ENCODE assay signal across 35 cellular contexts in genomic region chr1:103520822-103521221, GRCh38. TPM values are rescaled to one million over a fixed set of nuclear protein-coding genes. Genes with fewer than 3 reads are reported as not detected.
DNase-seq lines count a peak whose midpoint lies in the region; ATAC-seq, FAIRE-seq and TF ChIP-seq lines count a peak whose summit lies in the region.
"Had no signal": no experiment of that assay in that cellular context is flagged by ENCODE, and none has a peak within 500 bp of the region (broad histone marks: within the 10 kb centered on the region; RNA-seq: fewer than 3 reads in every experiment).

No MANE protein-coding gene starts in this region.

- H3K27me3 ChIP-seq in HepG2 (ENCODE audit: control insufficient read depth in 1 of 2, insufficient read depth in 2 of 2, low read length in 2 of 2) (no peaks in the 10 kb centered on the region; a peak in 1 of 5 replicates), right lobe of liver (no peaks in the 10 kb centered on the region), IMR-90 (ENCODE audit: control insufficient read depth, insufficient read depth, low read length) (no peaks in the 10 kb centered on the region), K562 (ENCODE audit: control insufficient read depth in 2 of 2, insufficient read depth in 2 of 2, low read length in 2 of 2) (no peaks in the 10 kb centered on the region)
- H3K27me3 ChIP-seq: BE2C; BLaER1; BLaER1 treated with 17β-estradiol and CSF1 and Interleukin-3, amounts not matched to agents 10 nM and 100 nM had no signal

- no peak overlapping the region for H3K4ac ChIP-seq in IMR-90 (ENCODE audit: low read depth, low read length)

- H2BK15ac ChIP-seq in IMR-90 (ENCODE audit: low read depth, low read length): no peak overlapping the region

- intact Hi-C loops in HepG2 (cut with micrococcal nuclease; ENCODE audit: unreplicated experiment): no loop called here
- intact Hi-C loops in right lobe of liver (cut with DNase I): no loop called here
- intact Hi-C loops in IMR-90 (cut with micrococcal nuclease): no loop called here
- intact Hi-C loops in K562 (cut with micrococcal nuclease): no loop called here

- peaks cover 10% of the 10 kb centered on the region for H3K4me1 ChIP-seq in HepG2 (ENCODE audit: insufficient read depth, low read length)
- H3K4me1 ChIP-seq in right lobe of liver: no peaks in the 10 kb centered on the region
- no peaks in the 10 kb centered on the region for H3K4me1 ChIP-seq in A549
- no peaks in the 10 kb centered on the region for H3K4me1 ChIP-seq in IMR-90 (ENCODE audit: control insufficient read depth, insufficient read depth, low read length)
- peaks cover 0 to 6% of the 10 kb centered on the region in 2 experiments; a peak in 2 of 5 replicates for H3K4me1 ChIP-seq in K562 (replicated peaks in 1 of 2; ENCODE audit: control insufficient read depth in 2 of 2, insufficient read depth in 2 of 2, low read length in 2 of 2)
- H3K4me1 ChIP-seq: BE2C, Caco-2 had no signal

- no peak for TF ChIP-seq POLR2A in HepG2 (IDR thresholded peaks at IDR 0.05; ENCODE audit: insufficient read depth in 1 of 2, low read depth in 2 of 2, low read length in 2 of 2)
- no peak for TF ChIP-seq POLR2A in right lobe of liver (IDR thresholded peaks at IDR 0.05)
- TF ChIP-seq POLR2A in A549 (IDR thresholded peaks at IDR 0.05; ENCODE audit: low read length): no peak
- TF ChIP-seq POLR2A in IMR-90 (IDR thresholded peaks at IDR 0.05; ENCODE audit: low read depth, low read length): no peak
- no peak for TF ChIP-seq POLR2A in K562 (conservative IDR thresholded peaks at IDR 0.05)

- no peak overlapping the region for H3K27ac ChIP-seq in HepG2 (ENCODE audit: extremely low read length, insufficient read depth, low read length)
- H3K27ac ChIP-seq in right lobe of liver: no peak overlapping the region
- H3K27ac ChIP-seq in A549: no peak overlapping the region
- no peak overlapping the region for H3K27ac ChIP-seq in IMR-90 (ENCODE audit: insufficient read depth, low read length)
- H3K27ac ChIP-seq in K562 (ENCODE audit: extremely low read depth, low read depth, low read length): no peak overlapping the region
- H3K27ac ChIP-seq: 22Rv1; BLaER1; BLaER1 treated with 17β-estradiol and CSF1 and Interleukin-3, amounts not matched to agents 10 nM and 100 nM; C4-2B had no signal

- H2AFZ ChIP-seq in HepG2 (ENCODE audit: low read length): no peak overlapping the region
- no peak overlapping the region for H2AFZ ChIP-seq in IMR-90 (replicated peaks; ENCODE audit: low read length, poor library complexity)
- H2AFZ ChIP-seq in K562 (ENCODE audit: low read depth, low read length): no peak overlapping the region

- H3K36me3 ChIP-seq in HepG2 (replicated peaks in 1 of 2; ENCODE audit: control insufficient read depth in 1 of 2, insufficient read depth in 2 of 2, low read length in 2 of 2) (no peaks in the 10 kb centered on the region), right lobe of liver (no peaks in the 10 kb centered on the region), IMR-90 (ENCODE audit: control insufficient read depth, insufficient read depth, low read length) (no peaks in the 10 kb centered on the region), K562 (ENCODE audit: control insufficient read depth, insufficient read depth, low read length) (no peaks in the 10 kb centered on the region)
- H3K36me3 ChIP-seq: BE2C; BLaER1; BLaER1 treated with 17β-estradiol and CSF1 and Interleukin-3, amounts not matched to agents 10 nM and 100 nM had no signal

- BruUV-seq in HepG2 (replicated peaks; lab: Mats Ljungman, UMichigan) (no TSS peak), IMR-90 (replicated peaks; lab: Mats Ljungman, UMichigan) (no TSS peak), K562 (replicated peaks; lab: Mats Ljungman, UMichigan) (no TSS peak)

- no peak overlapping the region for H3K9ac ChIP-seq in HepG2 (ENCODE audit: insufficient read depth, low read depth, low read length)
- H3K9ac ChIP-seq in IMR-90 (ENCODE audit: low read depth, low read length): no peak overlapping the region
- H3K9ac ChIP-seq in K562 (ENCODE audit: insufficient read depth in 1 of 2, low read depth in 2 of 2, low read length in 2 of 2): no peak overlapping the region
- H3K9ac ChIP-seq: BLaER1; BLaER1 treated with 17β-estradiol and CSF1 and Interleukin-3, amounts not matched to agents 10 nM and 100 nM had no signal

- H4K91ac ChIP-seq in IMR-90 (ENCODE audit: insufficient read depth, low read depth, low read length): no peak overlapping the region

- H3K4me3 ChIP-seq in HepG2 (replicated peaks in 1 of 3; ENCODE audit: insufficient read depth in 1 of 3, low read depth in 2 of 3, low read length in 3 of 3): no peak overlapping the region
- H3K4me3 ChIP-seq in right lobe of liver: no peak overlapping the region
- H3K4me3 ChIP-seq in A549: no peak overlapping the region
- no peak overlapping the region for H3K4me3 ChIP-seq in IMR-90 (ENCODE audit: insufficient read depth, low read depth, low read length)
- H3K4me3 ChIP-seq in K562: no peak overlapping the region
- H3K4me3 ChIP-seq: BLaER1; BLaER1 treated with 17β-estradiol and CSF1 and Interleukin-3, amounts not matched to agents 10 nM and 100 nM had no signal

- CTCF ChIA-PET in HepG2 (lab: Yijun Ruan, JAX; ENCODE audit: low intra/inter-chr PET ratio, low total read pairs): no interaction called here
- CTCF ChIA-PET in A549 (lab: Yijun Ruan, JAX): no interaction called here
- CTCF ChIA-PET in IMR-90 (lab: Yijun Ruan, JAX): no interaction called here
- CTCF ChIA-PET in K562 (lab: Yijun Ruan, JAX; ENCODE audit: low intra/inter-chr PET ratio): no interaction called here

- dilution Hi-C loops in IMR-90 (cut with HindIII; ENCODE audit: low sequenced_read_pairs, unreplicated experiment): no loop called here

- H2BK5ac ChIP-seq in IMR-90 (ENCODE audit: low read depth, low read length, poor library complexity, severe bottlenecking): no peak overlapping the region

- TF ChIP-seq EP300 in HepG2 (IDR thresholded peaks at IDR 0.05; ENCODE audit: low read depth in 2 of 2, low read length in 2 of 2) (no peak), HepG2 (CRISPR knock-in tag; IDR thresholded peaks at IDR 0.05; ENCODE audit: borderline replicate concordance) (no peak), A549 (IDR thresholded peaks at IDR 0.05) (no peak), K562 (IDR thresholded peaks at IDR 0.05; ENCODE audit: low read length) (no peak)

- H3K18ac ChIP-seq in IMR-90 (ENCODE audit: low read depth, low read length): no peak overlapping the region

- H3K56ac ChIP-seq in IMR-90 (ENCODE audit: extremely low read depth, insufficient read depth, low read length): no peak overlapping the region

- no peak overlapping the region for H3K14ac ChIP-seq in IMR-90 (replicated peaks; ENCODE audit: low read depth, low read length)

- no peak overlapping the region for H4K5ac ChIP-seq in IMR-90 (ENCODE audit: low read depth, low read length)

- H3K79me2 ChIP-seq in HepG2 (ENCODE audit: insufficient read depth, low read length) (no peaks in the 10 kb centered on the region), K562 (ENCODE audit: control insufficient read depth, insufficient read depth, low read length) (no peaks in the 10 kb centered on the region; the same call in 2 of the 3 replicates)

- no peak for ATAC-seq in HepG2
- no peak for ATAC-seq in right lobe of liver
- ATAC-seq in A549: no peak
- ATAC-seq in IMR-90 (ENCODE audit: low read depth): no peak
- no peak for ATAC-seq in K562
- no peak for ATAC-seq in GM21528 (IDR thresholded peaks at IDR 0.05; ENCODE audit: low FRiP score, unreplicated experiment)
- ATAC-seq: CD8-positive, alpha-beta T cell had no signal

- H4K20me1 ChIP-seq in HepG2 (ENCODE audit: insufficient read depth, low read length): no peaks in the 10 kb centered on the region
- H4K20me1 ChIP-seq in IMR-90 (ENCODE audit: insufficient read depth, low read length): no peaks in the 10 kb centered on the region
- no peaks in the 10 kb centered on the region for H4K20me1 ChIP-seq in K562 (replicated peaks; ENCODE audit: control insufficient read depth, insufficient read depth, low read length)
- H4K20me1 ChIP-seq: BLaER1; BLaER1 treated with 17β-estradiol and CSF1 and Interleukin-3, amounts not matched to agents 10 nM and 100 nM had no signal

- FAIRE-seq in HepG2 (lab: Jason Lieb, UNC): no peak
- no peak for FAIRE-seq in A549 (lab: Jason Lieb, UNC)
- no peak for FAIRE-seq in K562 (lab: Jason Lieb, UNC)
- FAIRE-seq: A204.1, D721Med had no signal

- in situ Hi-C loops in HepG2 (cut with HindIII; ENCODE audit: extremely low pct_ligation_motif_present, low pct_unique_long_range_greater_than_20kb) (no loop called here), IMR-90 (cut with MboI; ENCODE audit: low sequenced_read_pairs) (no loop called here), K562 (cut with MboI) (no loop called here)

- H3K23ac ChIP-seq in IMR-90 (ENCODE audit: low read depth, low read length): no peak overlapping the region

- POLR2A ChIA-PET in HepG2 (lab: Yijun Ruan, JAX) (no interaction called here), A549 (lab: Yijun Ruan, JAX) (no interaction called here), IMR-90 (lab: Charles Lee; ENCODE audit: unreplicated experiment) (no interaction called here), K562 (lab: Yijun Ruan, JAX) (no interaction called here)

- H2AK9ac ChIP-seq in IMR-90 (replicated peaks; ENCODE audit: low read depth, low read length, poor library complexity): no peak overlapping the region

- DNase-seq in HepG2 (ENCODE audit: low spot score) (no peak), right lobe of liver (no peak), A549 (ENCODE audit: low read depth in 1 of 2, low spot score in 1 of 2) (no peak), IMR-90 (no peak), K562 (ENCODE audit: extremely low read depth in 1 of 4, low spot score in 3 of 4) (no peak), T1000 (lab: John Stamatoyannopoulos, UW) (no peak)
- no peak for DNase-seq in activated T-cell treated with anti-CD3 and anti-CD28 coated beads, Interleukin-2, amount 50 U/mL, for 1 hour
- DNase-seq: 8988T; ACHN; AML-193; BE2C; C1 segment of cervical spinal cord; Caco-2; Calu3; CD4-positive, alpha-beta memory T cell; CD4-positive, alpha-beta T cell; CD4-positive, CD25-positive, alpha-beta regulatory T cell; CD8-positive, alpha-beta memory T cell; CD8-positive, alpha-beta T cell; COR-L47; DMS 273 treated with DMSO at 0.1 percent for 48 hours; DMS153; DMS53; DMS79; DMS79 treated with DMSO at 0.1 percent for 48 hours; DND-41; EL had no signal

- H4K8ac ChIP-seq in IMR-90 (ENCODE audit: low read depth in 2 of 2, low read length in 2 of 2): no peak overlapping the region

- H2BK120ac ChIP-seq in IMR-90 (ENCODE audit: low read depth, low read length): no peak overlapping the region

- no peak overlapping the region for H3K4me2 ChIP-seq in HepG2 (ENCODE audit: low read depth, low read length)
- H3K4me2 ChIP-seq in A549: no peak overlapping the region
- no peak overlapping the region for H3K4me2 ChIP-seq in IMR-90 (ENCODE audit: low read depth, low read length)
- no peak overlapping the region for H3K4me2 ChIP-seq in K562 (ENCODE audit: insufficient read depth, low read length)
- H3K4me2 ChIP-seq: BLaER1; BLaER1 treated with 17β-estradiol and CSF1 and Interleukin-3, amounts not matched to agents 10 nM and 100 nM had no signal

- H3K79me1 ChIP-seq in IMR-90 (ENCODE audit: low read depth in 1 of 2, low read length in 2 of 2): peaks cover 0 to 4% of the 10 kb centered on the region in 2 experiments; a peak in 2 of 4 replicates

- H2BK20ac ChIP-seq in IMR-90 (ENCODE audit: low read depth, low read length): no peak overlapping the region

- no peak for TF ChIP-seq CTCF in HepG2 (CRISPR knock-in tag; IDR thresholded peaks at IDR 0.05)
- TF ChIP-seq CTCF in right lobe of liver (IDR thresholded peaks at IDR 0.05): no peak
- no peak for TF ChIP-seq CTCF in A549 (IDR thresholded peaks at IDR 0.05)
- no peak for TF ChIP-seq CTCF in IMR-90 (conservative IDR thresholded peaks at IDR 0.05; ENCODE audit: low read depth, low read length)
- no peak for TF ChIP-seq CTCF in K562 (IDR thresholded peaks at IDR 0.05 in 2 of 3, conservative IDR thresholded peaks at IDR 0.05 in 1 of 3; ENCODE audit: insufficient read depth in 2 of 3, low read depth in 1 of 3, low read length in 3 of 3)

- H3K9me3 ChIP-seq in HepG2 (ENCODE audit: low read length) (no peaks in the 10 kb centered on the region), right lobe of liver (no peaks in the 10 kb centered on the region), A549 (no peaks in the 10 kb centered on the region), IMR-90 (ENCODE audit: control insufficient read depth, insufficient read depth, low read length) (no peaks in the 10 kb centered on the region), K562 (replicated peaks; ENCODE audit: control insufficient read depth, insufficient read depth, low read depth, low read length) (no peaks in the 10 kb centered on the region)
- H3K9me3 ChIP-seq: BE2C; BLaER1; BLaER1 treated with 17β-estradiol and CSF1 and Interleukin-3, amounts not matched to agents 10 nM and 100 nM; Caco-2 had no signal

- H2AK5ac ChIP-seq in IMR-90 (ENCODE audit: low read depth, low read length): no peak overlapping the region

- TF ChIP-seq RAD21 in HepG2 (CRISPR knock-in tag; IDR thresholded peaks at IDR 0.05) (no peak), A549 (conservative IDR thresholded peaks at IDR 0.05 in 1 of 2, IDR thresholded peaks at IDR 0.05 in 1 of 2) (no peak), IMR-90 (IDR thresholded peaks at IDR 0.05; ENCODE audit: low read length) (no peak), K562 (CRISPR knock-in tag; conservative IDR thresholded peaks at IDR 0.05 in 1 of 2, IDR thresholded peaks at IDR 0.05 in 1 of 2) (no peak)

- H3K9me1 ChIP-seq in IMR-90 (ENCODE audit: insufficient read depth, low read length) (no peaks in the 10 kb centered on the region), K562 (ENCODE audit: control insufficient read depth, insufficient read depth, low read length) (no peaks in the 10 kb centered on the region)

RNA-seq across cellular contexts. Expression of gene RNPC3, which starts 4.7 kb away (rescaled TPM):
- 4.9 and 9.1 TPM in 2 replicates for total RNA-seq in HepG2 (2016; rRNA removed; fragmentation: Illumina TruSeq; extraction: Trizol)
- total RNA-seq in HepG2 (2016; cell fraction: cytosol; rRNA removed; fragmentation: Illumina TruSeq; extraction: Trizol; ENCODE audit: low read depth): 6.1 and 6.2 TPM in 2 replicates
- 4.6 and 8.4 TPM in 2 replicates for total RNA-seq in HepG2 (2016; cell fraction: insoluble cytoplasmic fraction; rRNA removed; fragmentation: Illumina TruSeq; extraction: Trizol)
- total RNA-seq in HepG2 (2016; cell fraction: membrane; rRNA removed; fragmentation: Illumina TruSeq; extraction: Trizol): 3.5 and 3.8 TPM in 2 replicates
- 18.3 and 22.2 TPM in 2 replicates for total RNA-seq in HepG2 (2016; cell fraction: nucleus; rRNA removed; fragmentation: Illumina TruSeq; extraction: Trizol)
- 18.8 and 22.1 TPM in 2 replicates for polyA plus RNA-seq in HepG2 (2011; rRNA removed)
- polyA plus RNA-seq in HepG2 (2011; cell fraction: cytosol; rRNA removed): 4.3 and 4.9 TPM in 2 replicates
- 30.7 and 40.2 TPM in 2 replicates for polyA plus RNA-seq in HepG2 (2011; cell fraction: nucleus; rRNA removed)
- 8.7 and 9.4 TPM in 2 replicates for polyA plus RNA-seq in HepG2 (2012)
- polyA plus RNA-seq in HepG2 (2016; cell fraction: cytosol; fragmentation: Illumina TruSeq; extraction: Trizol; ENCODE audit: low read depth): 2.1 TPM in 2 replicates
- polyA plus RNA-seq in HepG2 (2016; cell fraction: insoluble cytoplasmic fraction; fragmentation: Illumina TruSeq; extraction: Trizol; ENCODE audit: low read depth): 7.4 and 8.0 TPM in 2 replicates
- polyA plus RNA-seq in HepG2 (2016; cell fraction: membrane; fragmentation: Illumina TruSeq; extraction: Trizol; ENCODE audit: low read depth): 2.9 and 3.0 TPM in 2 replicates
- 30.2 and 32.3 TPM in 2 replicates for polyA plus RNA-seq in HepG2 (2016; cell fraction: nucleus; fragmentation: Illumina TruSeq; extraction: Trizol; ENCODE audit: insufficient read depth, low read depth)
- 9.1 and 23.5 TPM in 2 replicates for polyA minus RNA-seq in HepG2 (2011; rRNA and poly(A)+ RNA removed; ENCODE audit: low replicate concordance)
- 1.5 and 7.0 TPM in 2 replicates for polyA minus RNA-seq in HepG2 (2011; cell fraction: cytosol; rRNA and poly(A)+ RNA removed)
- 72.6 and 74.3 TPM in 2 replicates for polyA minus RNA-seq in HepG2 (2011; cell fraction: nucleus; rRNA and poly(A)+ RNA removed)
- 10 to 100 TPM in 4 of 6 experiments, 1 to 10 TPM in 2; 9.1 to 19.3 (median 12.2) TPM for total RNA-seq in right lobe of liver
- 15.7 and 20.1 TPM in 2 replicates for polyA plus RNA-seq in A549 (2011; rRNA removed)
- 4.7 and 5.6 TPM in 2 replicates for polyA plus RNA-seq in A549 (2012; cell fraction: cytosol; rRNA removed)
- polyA plus RNA-seq in A549 (2012; cell fraction: nucleus; rRNA removed): 8.4 and 8.9 TPM in 2 replicates
- polyA plus RNA-seq in A549 (2017; fragmentation: RNase III; extraction: RNeasy Plus Mini Kit Qiagen cat#74134 plus additional on column Dnase treatment): 9.5 to 9.9 TPM (median 9.6 TPM) in 3 replicates
- 8.3 and 11.5 TPM in 2 replicates for polyA minus RNA-seq in A549 (2011; rRNA and poly(A)+ RNA removed)
- 2.5 and 3.8 TPM in 2 replicates for total RNA-seq in IMR-90 (2012; rRNA removed)
- polyA plus RNA-seq in IMR-90 (2012; rRNA removed): 7.7 and 9.9 TPM in 2 replicates
- 1.5 and 2.0 TPM in 2 replicates for polyA plus RNA-seq in IMR-90 (2012; cell fraction: cytosol; rRNA removed)
- polyA plus RNA-seq in IMR-90 (2012; cell fraction: nucleus; rRNA removed; ENCODE audit: low replicate concordance): 11.0 and 59.9 TPM in 2 replicates
- 32.0 and 83.1 TPM in 2 replicates for total RNA-seq in K562 (2011; cell fraction: chromatin; rRNA removed; ENCODE audit: low replicate concordance)
- 18.7 and 24.6 TPM in 2 replicates for total RNA-seq in K562 (2011; cell fraction: nucleolus; rRNA removed)
- total RNA-seq in K562 (2011; cell fraction: nucleoplasm; rRNA removed): 39.9 and 41.9 TPM in 2 replicates
- 5.4 and 6.4 TPM in 2 replicates for total RNA-seq in K562 (2014; rRNA removed)
- 17.1 and 18.0 TPM in 2 replicates for total RNA-seq in K562 (2014; rRNA removed; fragmentation: Illumina TruSeq; extraction: Trizol)
- 15.6 and 18.6 TPM in 2 replicates for total RNA-seq in K562 (2015; rRNA removed; fragmentation: Illumina TruSeq; extraction: Trizol)
- 11.7 and 12.7 TPM in 2 replicates for total RNA-seq in K562 (2021)
- polyA plus RNA-seq in K562 (2011; rRNA removed): 31.4 and 49.3 TPM in 2 replicates
- 10.9 and 19.4 TPM in 2 replicates for polyA plus RNA-seq in K562 (2011; cell fraction: cytosol; rRNA removed)
- polyA plus RNA-seq in K562 (2011; cell fraction: nucleus; rRNA removed): 91.2 and 108 TPM in 2 replicates
- 11.8 and 22.7 TPM in 2 replicates for polyA plus RNA-seq in K562 (2012)
- polyA plus RNA-seq in K562 (2014; fragmentation: Illumina TruSeq; extraction: Trizol): 16.7 and 28.5 TPM in 2 replicates
- polyA plus RNA-seq in K562 (2014; fragmentation: Nextera tagmentation; extraction: Ambion mirVana): 10 to 100 TPM; 14.9 to 16.3 TPM
- polyA plus RNA-seq in K562 (2014; rRNA removed): 25.0 and 25.4 TPM in 2 replicates
- polyA minus RNA-seq in K562 (2011; rRNA and poly(A)+ RNA removed): 27.3 and 33.0 TPM in 2 replicates
- polyA minus RNA-seq in K562 (2011; cell fraction: cytosol; rRNA and poly(A)+ RNA removed): 5.0 and 6.5 TPM in 2 replicates
- 45.5 and 62.3 TPM in 2 replicates for polyA minus RNA-seq in K562 (2011; cell fraction: nucleus; rRNA and poly(A)+ RNA removed)

RNA-seq across cellular contexts. Expression of gene AMY2B, which starts 50.6 kb away (rescaled TPM):
- 0.18 and 1.3 TPM in 2 replicates for total RNA-seq in HepG2 (2016; rRNA removed; fragmentation: Illumina TruSeq; extraction: Trizol)
- 1.9 and 2.6 TPM in 2 replicates for total RNA-seq in HepG2 (2016; cell fraction: cytosol; rRNA removed; fragmentation: Illumina TruSeq; extraction: Trizol; ENCODE audit: low read depth)
- 0.64 and 1.4 TPM in 2 replicates for total RNA-seq in HepG2 (2016; cell fraction: insoluble cytoplasmic fraction; rRNA removed; fragmentation: Illumina TruSeq; extraction: Trizol)
- total RNA-seq in HepG2 (2016; cell fraction: membrane; rRNA removed; fragmentation: Illumina TruSeq; extraction: Trizol): 1.1 and 1.8 TPM in 2 replicates
- 2.5 and 3.7 TPM in 2 replicates for total RNA-seq in HepG2 (2016; cell fraction: nucleus; rRNA removed; fragmentation: Illumina TruSeq; extraction: Trizol)
- polyA plus RNA-seq in HepG2 (2011; rRNA removed): 1.9 and 2.5 TPM in 2 replicates
- polyA plus RNA-seq in HepG2 (2011; cell fraction: cytosol; rRNA removed): 0.13 and 0.17 TPM in 2 replicates
- 4.5 and 7.6 TPM in 2 replicates for polyA plus RNA-seq in HepG2 (2011; cell fraction: nucleus; rRNA removed)
- polyA plus RNA-seq in HepG2 (2012): 2.3 and 2.6 TPM in 2 replicates
- polyA plus RNA-seq in HepG2 (2016; cell fraction: cytosol; fragmentation: Illumina TruSeq; extraction: Trizol; ENCODE audit: low read depth): 0.08 and 0.12 TPM in 2 replicates
- 0.11 and 0.68 TPM in 2 replicates for polyA plus RNA-seq in HepG2 (2016; cell fraction: insoluble cytoplasmic fraction; fragmentation: Illumina TruSeq; extraction: Trizol; ENCODE audit: low read depth)
- polyA plus RNA-seq in HepG2 (2016; cell fraction: membrane; fragmentation: Illumina TruSeq; extraction: Trizol; ENCODE audit: low read depth): 0.06 TPM in 1 of 2 replicates, not detected in the other
- 5.2 and 6.5 TPM in 2 replicates for polyA plus RNA-seq in HepG2 (2016; cell fraction: nucleus; fragmentation: Illumina TruSeq; extraction: Trizol; ENCODE audit: insufficient read depth, low read depth)
- 0.36 and 0.61 TPM in 2 replicates for polyA minus RNA-seq in HepG2 (2011; rRNA and poly(A)+ RNA removed; ENCODE audit: low replicate concordance)
- not detected in 2 replicates for polyA minus RNA-seq in HepG2 (2011; cell fraction: cytosol; rRNA and poly(A)+ RNA removed)
- polyA minus RNA-seq in HepG2 (2011; cell fraction: nucleus; rRNA and poly(A)+ RNA removed): 5.4 and 7.0 TPM in 2 replicates
- 10 to 100 TPM in 3 of 6 experiments, 1 to 10 TPM in 3; 4.3 to 21.2 (median 9.2) TPM for total RNA-seq in right lobe of liver
- polyA plus RNA-seq in A549 (2011; rRNA removed): 2.3 and 3.0 TPM in 2 replicates
- 0.18 and 0.21 TPM in 2 replicates for polyA plus RNA-seq in A549 (2012; cell fraction: cytosol; rRNA removed)
- polyA plus RNA-seq in A549 (2012; cell fraction: nucleus; rRNA removed): 0.90 and 1.3 TPM in 2 replicates
- 1.4 to 2.2 TPM (median 1.7 TPM) in 3 replicates for polyA plus RNA-seq in A549 (2017; fragmentation: RNase III; extraction: RNeasy Plus Mini Kit Qiagen cat#74134 plus additional on column Dnase treatment)
- polyA minus RNA-seq in A549 (2011; rRNA and poly(A)+ RNA removed): 0.73 and 0.79 TPM in 2 replicates
- total RNA-seq in IMR-90 (2012; rRNA removed): 0.72 and 1.1 TPM in 2 replicates
- polyA plus RNA-seq in IMR-90 (2012; rRNA removed): 0.92 and 1.7 TPM in 2 replicates
- polyA plus RNA-seq in IMR-90 (2012; cell fraction: cytosol; rRNA removed): 0.03 TPM in 1 of 2 replicates, not detected in the other
- polyA plus RNA-seq in IMR-90 (2012; cell fraction: nucleus; rRNA removed; ENCODE audit: low replicate concordance): 1.1 and 11.0 TPM in 2 replicates
- total RNA-seq in K562 (2011; cell fraction: chromatin; rRNA removed; ENCODE audit: low replicate concordance): 1.4 and 1.8 TPM in 2 replicates
- total RNA-seq in K562 (2011; cell fraction: nucleolus; rRNA removed): 1.3 and 1.7 TPM in 2 replicates
- total RNA-seq in K562 (2011; cell fraction: nucleoplasm; rRNA removed): 2.9 and 9.9 TPM in 2 replicates
- total RNA-seq in K562 (2014; rRNA removed): 0.20 and 1.2 TPM in 2 replicates
- total RNA-seq in K562 (2014; rRNA removed; fragmentation: Illumina TruSeq; extraction: Trizol): 0.38 and 0.58 TPM in 2 replicates
- total RNA-seq in K562 (2015; rRNA removed; fragmentation: Illumina TruSeq; extraction: Trizol): 0.38 and 0.47 TPM in 2 replicates
- total RNA-seq in K562 (2021): 0.33 and 0.60 TPM in 2 replicates
- polyA plus RNA-seq in K562 (2011; rRNA removed): 0.56 and 1.8 TPM in 2 replicates
- 0.18 and 0.56 TPM in 2 replicates for polyA plus RNA-seq in K562 (2011; cell fraction: cytosol; rRNA removed)
- 2.5 and 4.9 TPM in 2 replicates for polyA plus RNA-seq in K562 (2011; cell fraction: nucleus; rRNA removed)
- 0.35 and 1.8 TPM in 2 replicates for polyA plus RNA-seq in K562 (2012)
- 0.19 and 0.22 TPM in 2 replicates for polyA plus RNA-seq in K562 (2014; fragmentation: Illumina TruSeq; extraction: Trizol)
- under 1 TPM; 0.31 to 0.49 TPM for polyA plus RNA-seq in K562 (2014; fragmentation: Nextera tagmentation; extraction: Ambion mirVana)
- polyA plus RNA-seq in K562 (2014; rRNA removed): 1.6 and 2.0 TPM in 2 replicates
- 0.66 TPM in 1 of 2 replicates, not detected in the other for polyA minus RNA-seq in K562 (2011; rRNA and poly(A)+ RNA removed)
- not detected in 2 replicates for polyA minus RNA-seq in K562 (2011; cell fraction: cytosol; rRNA and poly(A)+ RNA removed)
- polyA minus RNA-seq in K562 (2011; cell fraction: nucleus; rRNA and poly(A)+ RNA removed): 1.3 and 1.9 TPM in 2 replicates
- total RNA-seq: A172 had no signal

Comparison
In these comparisons a context has a peak if more than half of its experiments do, and no peak if none do; other contexts are left out.
1. Of the 241 proteins assayed by ChIP-seq in both HepG2 and K562: peak only in HepG2: MAFF and MAFK; only in K562: MAFG; in both: none; in neither: 238.